In genomic region chr21:16534408-16535099, GRCh38 we compare ENCODE assay signal across 8 cellular contexts.
DNase-seq lines count a peak whose midpoint lies in the region; ATAC-seq and TF ChIP-seq lines count a peak whose summit lies in the region.
"Had no signal": no experiment of that assay in that cellular context is flagged by ENCODE, and none has a peak within 500 bp of the region (broad histone marks: within the 10 kb centered on the region; RNA-seq: fewer than 3 reads in every experiment).

No MANE protein-coding gene starts in this region.

- WGBS in tibial nerve, 2 donors: 14% methylated on average over 11 of the region's 11 CpGs

- TF ChIP-seq EP300 in tibial nerve (IDR thresholded peaks at IDR 0.05): peak in 1 of 2 donors; percentile 89

- no peaks in the 10 kb centered on the region for H3K9me3 ChIP-seq in tibial nerve

- peaks cover 0 to 25% (median 0%) of the 10 kb centered on the region in 4 donors for H3K4me1 ChIP-seq in tibial nerve

- H3K4me3 ChIP-seq in cardiac fibroblast (replicated peaks in 1 of 2; ENCODE audit: low read depth in 2 of 2, low read length in 2 of 2): peak overlapping the region; percentile 32 to 49
- H3K4me3 ChIP-seq in tibial nerve: peak overlapping the region; percentile 37 to 56 (median 38)

- DNase-seq in NCI-H1092 (lab: John Stamatoyannopoulos, UW) (peak; percentile 67), cardiac fibroblast (ENCODE audit: low read depth in 2 of 2) (peak; percentile 85 to 97), tibial nerve (ENCODE audit: low spot score in 2 of 2) (peak; percentile 67 to 85)
- no peak for DNase-seq in activated naive CD8-positive, alpha-beta T cell treated with anti-CD3 and anti-CD28 coated beads, Interleukin-2, amount 50 U/mL, for 24 hours
- DNase-seq: stimulated activated CD4-positive, alpha-beta T cell treated with anti-CD3 and anti-CD28 coated beads, Interleukin-4, amount 100 ng/mL, for 1 hour had no signal

- H3K27ac ChIP-seq in layer of hippocampus (ENCODE audit: low read depth, low read length) (peak overlapping the region; percentile 96), tibial nerve (peak overlapping the region; percentile 77 to 91 (median 90))

- no peak for ATAC-seq in GM19467 (IDR thresholded peaks at IDR 0.05; ENCODE audit: unreplicated experiment)
- no peak for ATAC-seq in HG02642 (IDR thresholded peaks at IDR 0.05; ENCODE audit: poor library complexity, unreplicated experiment)
- no peak for ATAC-seq in activated naive CD8-positive, alpha-beta T cell treated with anti-CD3 and anti-CD28 coated beads, Interleukin-2, amount 50 U/mL, for 24 hours

- no peak overlapping the region for H3K4me3 Mint-ChIP-seq in activated naive CD8-positive, alpha-beta T cell treated with anti-CD3 and anti-CD28 coated beads, Interleukin-2, amount 50 U/mL, for 24 hours

- TF ChIP-seq CTCF in cardiac fibroblast (IDR thresholded peaks at IDR 0.05; ENCODE audit: low read depth, low read length): no peak
- TF ChIP-seq CTCF in tibial nerve (IDR thresholded peaks at IDR 0.05): no peak

- H3K36me3 Mint-ChIP-seq in activated naive CD8-positive, alpha-beta T cell treated with anti-CD3 and anti-CD28 coated beads, Interleukin-2, amount 50 U/mL, for 24 hours (ENCODE audit: low read depth): no peaks in the 10 kb centered on the region

- no peaks in the 10 kb centered on the region for H3K27me3 Mint-ChIP-seq in activated naive CD8-positive, alpha-beta T cell treated with anti-CD3 and anti-CD28 coated beads, Interleukin-2, amount 50 U/mL, for 24 hours

- no peaks in the 10 kb centered on the region for H3K4me1 Mint-ChIP-seq in activated naive CD8-positive, alpha-beta T cell treated with anti-CD3 and anti-CD28 coated beads, Interleukin-2, amount 50 U/mL, for 24 hours

- H3K27ac Mint-ChIP-seq in activated naive CD8-positive, alpha-beta T cell treated with anti-CD3 and anti-CD28 coated beads, Interleukin-2, amount 50 U/mL, for 24 hours: no peak overlapping the region

- no peaks in the 10 kb centered on the region for H3K9me3 Mint-ChIP-seq in activated naive CD8-positive, alpha-beta T cell treated with anti-CD3 and anti-CD28 coated beads, Interleukin-2, amount 50 U/mL, for 24 hours

- peak; percentile 4 to 30 for TF ChIP-seq POLR2A in tibial nerve (IDR thresholded peaks at IDR 0.05)

- no peaks in the 10 kb centered on the region for H3K36me3 ChIP-seq in tibial nerve

- H3K27me3 ChIP-seq in layer of hippocampus (ENCODE audit: control insufficient read depth, insufficient read depth, low read length): no peaks in the 10 kb centered on the region
- H3K27me3 ChIP-seq in tibial nerve: no peaks in the 10 kb centered on the region
